19 cellular contexts compared by ENCODE assay signal in the genomic region with DNA sequence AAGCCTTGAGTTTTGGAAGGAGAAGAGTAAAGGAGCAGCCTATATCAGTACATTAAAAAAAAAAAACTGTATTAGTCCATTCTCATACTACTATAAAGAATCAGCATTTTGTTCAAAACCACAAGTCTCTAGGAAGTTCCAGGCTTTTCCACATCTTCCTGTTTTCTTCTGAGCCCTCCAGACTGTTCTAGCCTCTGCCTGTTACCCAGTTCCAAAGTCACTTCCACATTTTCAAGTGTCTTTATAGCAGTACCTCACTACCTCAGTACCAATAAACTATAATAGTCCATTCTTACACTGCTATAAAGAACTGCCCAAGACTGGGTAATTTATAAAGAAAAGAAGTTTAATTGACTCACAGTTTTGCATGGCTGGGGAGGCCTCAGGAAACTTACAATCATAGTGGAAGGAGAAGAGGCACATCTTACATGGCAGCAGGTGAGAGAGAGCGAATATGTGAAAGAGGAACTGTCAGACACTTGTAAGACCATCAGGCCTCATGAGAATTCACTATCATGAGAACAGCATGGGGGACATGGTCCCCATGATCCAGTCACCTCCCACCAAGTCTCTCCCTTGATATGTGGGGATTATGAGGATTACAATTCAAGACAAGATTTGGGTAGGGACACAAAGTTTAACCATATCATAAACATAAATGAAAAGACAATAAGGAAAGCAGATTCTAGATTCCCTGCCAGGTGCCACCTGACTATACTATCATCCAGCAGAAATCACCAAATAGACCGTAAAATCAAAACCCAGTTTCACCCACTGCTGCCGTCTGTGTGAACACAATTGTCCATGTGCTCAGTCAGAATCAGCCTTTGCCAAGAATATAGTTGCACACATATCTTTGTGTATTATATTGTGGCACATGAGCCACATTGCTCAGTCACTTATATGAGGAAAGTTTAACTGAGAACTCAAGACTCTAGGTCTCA. TPM values are rescaled to one million over a fixed set of nuclear protein-coding genes. Genes with fewer than 3 reads are reported as not detected.
DNase-seq lines count a peak whose midpoint lies in the region; ATAC-seq and TF ChIP-seq lines count a peak whose summit lies in the region.
"Had no signal": no experiment of that assay in that cellular context is flagged by ENCODE, and none has a peak within 500 bp of the region (broad histone marks: within the 10 kb centered on the region; RNA-seq: fewer than 3 reads in every experiment).

No MANE protein-coding gene starts in this region.

- no peaks in the 10 kb centered on the region for H3K36me3 Mint-ChIP-seq in activated T-cell treated with anti-CD3 and anti-CD28 coated beads, Interleukin-2, amount 50 U/mL, for 72 hours (ENCODE audit: insufficient read depth in 2 of 2)

- no peaks in the 10 kb centered on the region for H3K9me3 Mint-ChIP-seq in activated T-cell treated with anti-CD3 and anti-CD28 coated beads, Interleukin-2, amount 50 U/mL, for 72 hours

- H3K79me1 ChIP-seq in mesendoderm (ENCODE audit: low read length): no peaks in the 10 kb centered on the region

- peaks cover 20% of the 10 kb centered on the region for H3K4me1 ChIP-seq in BLaER1
- H3K4me1 ChIP-seq in mesendoderm (ENCODE audit: control insufficient read depth, low read depth, low read length): no peaks in the 10 kb centered on the region

- no peaks in the 10 kb centered on the region for H4K20me1 ChIP-seq in BLaER1

- DNase-seq in Kasumi-1 (lab: John Stamatoyannopoulos, UW): peak; percentile 84 to 89
- no peak for DNase-seq in coronary artery (ENCODE audit: low spot score)
- DNase-seq in mesendoderm: peak; percentile 8
- no peak for DNase-seq in activated T-cell treated with anti-CD3 and anti-CD28 coated beads, Interleukin-2, amount 50 U/mL, for 72 hours
- no peak for DNase-seq in SKM-1 (lab: John Stamatoyannopoulos, UW; ENCODE audit: unreplicated experiment)
- DNase-seq: activated CD4-positive, alpha-beta T cell treated with anti-CD3 and anti-CD28 coated beads, Interleukin-2, amount 50 U/mL, for 4 hours; midbrain; NCI-H1694; NCI-H510A treated with DMSO at 0.1 percent for 48 hours; PC-3; stimulated activated naive CD4-positive, alpha-beta T cell treated with Interleukin-2 at 50 U/mL for 16 hours had no signal

- no CpG with 5 or more reads among the region's 3 CpGs for WGBS in mesendoderm (ENCODE audit: extremely low coverage, insufficient coverage, low lambda C conversion rate)

- no peak overlapping the region for H3K4me3 Mint-ChIP-seq in activated T-cell treated with anti-CD3 and anti-CD28 coated beads, Interleukin-2, amount 50 U/mL, for 72 hours

- no peak overlapping the region for H3K23ac ChIP-seq in mesendoderm (ENCODE audit: low read length)

- H3K36me3 ChIP-seq in BLaER1: peaks cover 6% of the 10 kb centered on the region; the same call in 1 of the 2 replicates
- H3K36me3 ChIP-seq in mesendoderm (ENCODE audit: control insufficient read depth, insufficient read depth, low read length): no peaks in the 10 kb centered on the region
- H3K36me3 ChIP-seq: pancreas, vagina had no signal

- no peaks in the 10 kb centered on the region for H3K27me3 Mint-ChIP-seq in activated T-cell treated with anti-CD3 and anti-CD28 coated beads, Interleukin-2, amount 50 U/mL, for 72 hours (ENCODE audit: low read depth)
- H3K27me3 Mint-ChIP-seq: IgD-negative memory B cell had no signal

- H3K27me3 ChIP-seq in BLaER1: no peaks in the 10 kb centered on the region
- H3K27me3 ChIP-seq in mesendoderm (ENCODE audit: insufficient read depth, low read length, poor library complexity): no peaks in the 10 kb centered on the region
- H3K27me3 ChIP-seq: pancreas, vagina had no signal

- no peak overlapping the region for H2AK5ac ChIP-seq in mesendoderm (ENCODE audit: low read length)

- no peak overlapping the region for H4K5ac ChIP-seq in mesendoderm (ENCODE audit: low read length)

- peaks cover 2% of the 10 kb centered on the region for H3K79me2 ChIP-seq in mesendoderm (ENCODE audit: control insufficient read depth, insufficient read depth, low read length)

- no peak overlapping the region for H3K56ac ChIP-seq in mesendoderm (ENCODE audit: low read length)

- TF ChIP-seq CTCF in coronary artery (IDR thresholded peaks at IDR 0.05): no peak

- peaks cover 31% of the 10 kb centered on the region for H3K9me3 ChIP-seq in BLaER1
- H3K9me3 ChIP-seq: pancreas, vagina had no signal

- H3K18ac ChIP-seq in mesendoderm (ENCODE audit: low read length): no peak overlapping the region

- no peak overlapping the region for H2BK15ac ChIP-seq in mesendoderm (replicated peaks; ENCODE audit: low read depth)

- no peak overlapping the region for H3K4ac ChIP-seq in mesendoderm (ENCODE audit: low read depth, low read length)

- H3K27ac ChIP-seq in BLaER1: no peak overlapping the region
- peak overlapping the region; percentile 15 to 25 for H3K27ac ChIP-seq in coronary artery
- no peak overlapping the region for H3K27ac ChIP-seq in mesendoderm (ENCODE audit: low read depth, low read length)
- H3K27ac ChIP-seq: epithelial cell of prostate, vagina had no signal

- no peak overlapping the region for H3K9ac ChIP-seq in BLaER1
- no peak overlapping the region for H3K9ac ChIP-seq in mesendoderm (ENCODE audit: low read length)

- H3K4me1 Mint-ChIP-seq in activated T-cell treated with anti-CD3 and anti-CD28 coated beads, Interleukin-2, amount 50 U/mL, for 72 hours (ENCODE audit: low read depth): peaks cover 4% of the 10 kb centered on the region

- H2BK120ac ChIP-seq in mesendoderm (ENCODE audit: low read depth, low read length): no peak overlapping the region

- H3K4me3 ChIP-seq in BLaER1 (no peak overlapping the region), coronary artery (no peak overlapping the region), mesendoderm (ENCODE audit: low read length) (no peak overlapping the region)
- H3K4me3 ChIP-seq: pancreas, vagina had no signal

- ATAC-seq in GM19452 (IDR thresholded peaks at IDR 0.05; ENCODE audit: unreplicated experiment) (no peak), HG03469 (IDR thresholded peaks at IDR 0.05; ENCODE audit: unreplicated experiment) (no peak)
- ATAC-seq in activated T-cell treated with anti-CD3 and anti-CD28 coated beads, Interleukin-2, amount 50 U/mL, for 72 hours (replicated peaks in 1 of 2): no peak
- ATAC-seq: SK-N-SH treated with all-trans-retinoic acid at 6 μM for 48 hours had no signal

- H4K8ac ChIP-seq in mesendoderm (ENCODE audit: low read depth, low read length): no peak overlapping the region

- peak overlapping the region; percentile 52 for H3K4me2 ChIP-seq in BLaER1
- no peak overlapping the region for H3K4me2 ChIP-seq in mesendoderm (ENCODE audit: low read length)

- H3K27ac Mint-ChIP-seq in activated T-cell treated with anti-CD3 and anti-CD28 coated beads, Interleukin-2, amount 50 U/mL, for 72 hours: no peak overlapping the region

- H2BK5ac ChIP-seq in mesendoderm (ENCODE audit: low read length): no peak overlapping the region

RNA-seq across cellular contexts. Expression of gene TOGARAM1, which starts 27.8 kb away (rescaled TPM):
- polyA plus RNA-seq in mesendoderm (2013, experiment 1 of 2): 5.5 TPM
- 3.7 TPM for polyA plus RNA-seq in mesendoderm (2013, experiment 2 of 2)
- 1 to 10 TPM; 6.3 to 9.7 TPM for total RNA-seq in activated T-cell treated with anti-CD3 and anti-CD28 coated beads, Interleukin-2, amount 50 U/mL, for 72 hours

RNA-seq across cellular contexts. Expression of gene KLHL28, which starts 28.0 kb away (rescaled TPM):
- polyA plus RNA-seq in mesendoderm (2013, experiment 1 of 2): 7.1 TPM
- polyA plus RNA-seq in mesendoderm (2013, experiment 2 of 2): 5.8 TPM
- total RNA-seq in activated T-cell treated with anti-CD3 and anti-CD28 coated beads, Interleukin-2, amount 50 U/mL, for 72 hours: 10 to 100 TPM; 16.7 to 20.1 TPM

Comparison
In these comparisons a context has a peak if more than half of its experiments do, and no peak if none do; other contexts are left out.
1. H3K27ac ChIP-seq: peak in coronary artery (2 of 2); none in BLaER1 (single experiment) and mesendoderm (single experiment).
2. DNase-seq: peak in Kasumi-1 (2 of 2) and mesendoderm (single experiment); none in coronary artery (single experiment), activated T-cell treated with anti-CD3 and anti-CD28 coated beads, Interleukin-2, amount 50 U/mL, for 72 hours (0 of 2) and SKM-1 (single experiment).